In the genomic region with DNA sequence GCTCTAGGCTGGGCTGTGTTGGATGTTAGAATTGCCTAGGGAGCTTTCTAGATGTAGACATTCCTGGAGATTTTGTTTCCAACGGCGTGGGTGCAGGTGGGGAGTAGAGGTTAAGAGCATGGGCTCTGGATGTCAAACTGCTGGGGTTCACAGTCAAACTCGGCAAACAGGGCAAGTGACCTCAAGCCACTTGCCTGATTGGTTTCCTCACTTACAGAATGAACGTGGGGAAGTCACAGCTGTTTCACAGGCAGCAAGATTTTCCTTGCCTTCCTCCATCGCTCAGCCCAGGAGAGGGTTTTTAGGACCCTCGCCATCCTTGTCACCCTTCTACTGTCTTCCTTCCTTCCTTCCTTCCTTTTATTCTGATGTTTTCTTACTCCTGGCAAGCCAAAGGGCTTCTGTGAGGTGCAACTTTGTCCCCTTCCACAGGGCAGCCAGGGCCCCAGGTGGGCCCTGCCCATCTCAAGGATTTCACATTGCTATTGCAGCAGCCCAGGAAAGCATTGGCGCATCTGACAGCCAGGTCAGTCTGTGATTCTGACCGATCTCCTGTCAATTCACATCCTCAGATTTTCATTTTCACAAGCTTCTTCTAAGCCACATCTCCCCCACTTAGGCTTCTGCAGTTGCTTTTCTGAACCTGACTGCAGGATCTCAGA, we compare ENCODE assay signal across 16 cellular contexts. TPM values are rescaled to one million over a fixed set of nuclear protein-coding genes. Genes with fewer than 3 reads are reported as not detected.
DNase-seq lines count a peak whose midpoint lies in the region; ATAC-seq, FAIRE-seq and TF ChIP-seq lines count a peak whose summit lies in the region.
"Had no signal": no experiment of that assay in that cellular context is flagged by ENCODE, and none has a peak within 500 bp of the region (broad histone marks: within the 10 kb centered on the region; RNA-seq: fewer than 3 reads in every experiment).

No MANE protein-coding gene starts in this region.

- H2BK15ac ChIP-seq in H1 (ENCODE audit: low read length): no peak overlapping the region

- H3K27me3 ChIP-seq in H1 (replicated peaks in 1 of 4; ENCODE audit: control insufficient read depth in 3 of 4, extremely low read depth in 1 of 4, insufficient read depth in 3 of 4, low read length in 3 of 4) (peaks cover 6 to 13% (median 9%) of the 10 kb centered on the region in 4 experiments), transverse colon (no peaks in the 10 kb centered on the region)

- H3K27ac Mint-ChIP-seq in activated CD4-positive, alpha-beta T cell treated with anti-CD3 and anti-CD28 coated beads, Interleukin-2, amount 10 ng/mL, durations not matched to agents 7 days and 5 days: peak overlapping the region; percentile 79
- no peak overlapping the region for H3K27ac Mint-ChIP-seq in activated CD4-positive, alpha-beta T cell treated with anti-CD3 and anti-CD28 coated beads for 36 hours
- H3K27ac Mint-ChIP-seq in nephron: peak overlapping the region; percentile 54 to 97 (median 76)
- H3K27ac Mint-ChIP-seq: activated naive CD8-positive, alpha-beta T cell treated with anti-CD3 and anti-CD28 coated beads, Interleukin-2, amount 50 U/mL, for 24 hours had no signal

- peak overlapping the region; percentile 50; the same call in 1 of the 2 replicates for H2BK12ac ChIP-seq in H1 (ENCODE audit: low read depth, low read length)

- no peak overlapping the region for H3K14ac ChIP-seq in H1 (ENCODE audit: insufficient read length)

- no peak overlapping the region for H2BK5ac ChIP-seq in H1 (ENCODE audit: low read depth, low read length)

- WGBS in H1 (ENCODE audit: extremely low coverage in 1 of 2, insufficient coverage in 1 of 2, insufficient read length in 1 of 2, insufficient replicate concordance in 2 of 2, low coverage in 1 of 2, low lambda C conversion rate in 2 of 2, missing lambda C conversion rate in 1 of 2), 2 experiments: 91% methylated on average over 8 of the region's 8 CpGs; no CpG with 5 or more reads in 1 of the 2 experiments
- 40 to 70% methylated on average over 1 to 8 of the region's 8 CpGs for WGBS in transverse colon (ENCODE audit: low coverage in 1 of 2), 2 donors

- no peak overlapping the region for H4K91ac ChIP-seq in H1 (replicated peaks; ENCODE audit: insufficient read length, low read length)

- TF ChIP-seq RAD21 in H1 (IDR thresholded peaks at IDR 0.05 in 1 of 2, conservative IDR thresholded peaks at IDR 0.05 in 1 of 2; ENCODE audit: low read depth in 2 of 2, low read length in 2 of 2): no peak

- no peak overlapping the region for H3K56ac ChIP-seq in H1 (replicated peaks; ENCODE audit: insufficient read length, low read depth, low read length)

- in situ Hi-C loops in transverse colon (cut with MboI; ENCODE audit: low pct_ligation_motif_present in 1 of 4, low pct_unique_long_range_greater_than_20kb in 1 of 4, low sequenced_read_pairs in 3 of 4): loop anchor here (5.0 to 25.0 kb wide), 4 partner anchors 100 to 122 kb away; no protein-coding TSS in a partner anchor

- no peaks in the 10 kb centered on the region for H3K79me1 ChIP-seq in H1 (ENCODE audit: low read depth, low read length)

- H2BK120ac ChIP-seq in H1 (replicated peaks; ENCODE audit: low read depth, low read length): no peak overlapping the region

- no peak overlapping the region for H2AFZ ChIP-seq in H1 (ENCODE audit: low read length)

- POLR2A ChIA-PET in activated CD4-positive, alpha-beta T cell treated with anti-CD3 and anti-CD28 coated beads, Interleukin-2, amount 10 ng/mL, durations not matched to agents 7 days and 5 days (lab: Charles Lee): no interaction called here
- POLR2A ChIA-PET in activated CD4-positive, alpha-beta T cell treated with anti-CD3 and anti-CD28 coated beads for 36 hours (lab: Charles Lee): no interaction called here
- POLR2A ChIA-PET in H1 (lab: Charles Lee; ENCODE audit: partially characterized antibody): interaction anchor here (0.6 to 1.3 kb wide), 4 partner anchors 54 to 251 kb away, joined by 3 to 4 read pairs (median 3); no protein-coding TSS in a partner anchor

- no peak overlapping the region for H3K4ac ChIP-seq in H1 (replicated peaks; ENCODE audit: insufficient read length, low read depth, low read length)

- H3K23ac ChIP-seq in H1 (ENCODE audit: insufficient read length): no peak overlapping the region

- H3K4me3 Mint-ChIP-seq in activated CD4-positive, alpha-beta T cell treated with anti-CD3 and anti-CD28 coated beads, Interleukin-2, amount 10 ng/mL, durations not matched to agents 7 days and 5 days: no peak overlapping the region
- no peak overlapping the region for H3K4me3 Mint-ChIP-seq in activated CD4-positive, alpha-beta T cell treated with anti-CD3 and anti-CD28 coated beads for 36 hours
- H3K4me3 Mint-ChIP-seq in nephron: no peak overlapping the region
- H3K4me3 Mint-ChIP-seq: activated naive CD8-positive, alpha-beta T cell treated with anti-CD3 and anti-CD28 coated beads, Interleukin-2, amount 50 U/mL, for 24 hours had no signal

- no peak for DNase-seq in activated CD4-positive, alpha-beta T cell treated with anti-CD3 and anti-CD28 coated beads, Interleukin-2, amount 10 ng/mL, durations not matched to agents 7 days and 5 days
- DNase-seq in activated CD4-positive, alpha-beta T cell treated with anti-CD3 and anti-CD28 coated beads for 36 hours: no peak
- DNase-seq in H1 (ENCODE audit: low read depth in 1 of 2, low spot score in 2 of 2) (no peak), transverse colon (no peak), SHP77 treated with DMSO at 0.1 percent for 48 hours (lab: John Stamatoyannopoulos, UW) (no peak), OCI-M1 (lab: John Stamatoyannopoulos, UW) (no peak)
- DNase-seq: 8988T; activated CD8-positive, alpha-beta memory T cell treated with anti-CD3 and anti-CD28 coated beads, Interleukin-2, amount 50 U/mL, for 4 hours; activated naive CD8-positive, alpha-beta T cell treated with anti-CD3 and anti-CD28 coated beads, Interleukin-2, amount 50 U/mL, for 24 hours; NCI-H187 treated with DMSO at 0.1 percent for 48 hours; NCI-H524 treated with DMSO at 0.1 percent for 48 hours had no signal

- FAIRE-seq in H1 (lab: Jason Lieb, UNC): no peak
- FAIRE-seq: colon, GM12892 had no signal

- H3K23me2 ChIP-seq in H1 (ENCODE audit: low read depth, low read length): no peaks in the 10 kb centered on the region; the same call in 1 of the 2 replicates

- H4K20me1 ChIP-seq in H1 (replicated peaks in 1 of 2; ENCODE audit: control insufficient read depth in 1 of 2, insufficient read depth in 2 of 2, low read length in 2 of 2): peaks cover 0 to 4% of the 10 kb centered on the region in 2 experiments

- H3K79me2 ChIP-seq in H1 (ENCODE audit: control insufficient read depth in 1 of 2, insufficient read depth in 2 of 2, low read length in 2 of 2): no peaks in the 10 kb centered on the region; a peak in 1 of 4 replicates

- H3K4me1 ChIP-seq in H1 (replicated peaks in 1 of 4; ENCODE audit: control insufficient read depth in 3 of 4, insufficient read depth in 4 of 4, low read length in 3 of 4): peaks cover 6 to 14% (median 10%) of the 10 kb centered on the region in 4 experiments
- H3K4me1 ChIP-seq in transverse colon: peaks cover 3 to 35% (median 12%) of the 10 kb centered on the region in 4 donors

- CTCF ChIA-PET in activated CD4-positive, alpha-beta T cell treated with anti-CD3 and anti-CD28 coated beads, Interleukin-2, amount 10 ng/mL, durations not matched to agents 7 days and 5 days (lab: Charles Lee): interaction anchor here (1.4 kb wide), 1 partner anchor 105 kb away, joined by 4 read pairs; no protein-coding TSS in a partner anchor
- CTCF ChIA-PET in activated CD4-positive, alpha-beta T cell treated with anti-CD3 and anti-CD28 coated beads for 36 hours (lab: Charles Lee): interaction anchor here (0.6 to 7.4 kb wide), 3 partner anchors 104 to 1922 kb away, joined by 3 to 74 read pairs (median 4); no protein-coding TSS in a partner anchor
- CTCF ChIA-PET in H1 (lab: Charles Lee; ENCODE audit: partially characterized antibody): interaction anchor here (2.1 to 4.2 kb wide), 3 partner anchors 51 to 104 kb away, joined by 5 to 51 read pairs (median 16); no protein-coding TSS in a partner anchor

- H3K27me3 Mint-ChIP-seq in activated CD4-positive, alpha-beta T cell treated with anti-CD3 and anti-CD28 coated beads, Interleukin-2, amount 10 ng/mL, durations not matched to agents 7 days and 5 days: peaks cover 32% of the 10 kb centered on the region
- H3K27me3 Mint-ChIP-seq in activated CD4-positive, alpha-beta T cell treated with anti-CD3 and anti-CD28 coated beads for 36 hours: peaks cover 8% of the 10 kb centered on the region
- H3K27me3 Mint-ChIP-seq in nephron (ENCODE audit: low read depth): no peaks in the 10 kb centered on the region

- H3K36me3 Mint-ChIP-seq in activated CD4-positive, alpha-beta T cell treated with anti-CD3 and anti-CD28 coated beads, Interleukin-2, amount 10 ng/mL, durations not matched to agents 7 days and 5 days (ENCODE audit: low read depth): no peaks in the 10 kb centered on the region
- H3K36me3 Mint-ChIP-seq in activated CD4-positive, alpha-beta T cell treated with anti-CD3 and anti-CD28 coated beads for 36 hours (ENCODE audit: low read depth): no peaks in the 10 kb centered on the region
- H3K36me3 Mint-ChIP-seq in nephron (ENCODE audit: low read depth): peaks cover 11% of the 10 kb centered on the region

- H2AK5ac ChIP-seq in H1 (ENCODE audit: low read depth, low read length): no peak overlapping the region

- no peak for TF ChIP-seq CTCF in H1 (IDR thresholded peaks at IDR 0.05; ENCODE audit: control extremely low read depth in 1 of 3, insufficient read depth in 1 of 3, low read depth in 1 of 3, low read length in 3 of 3)
- TF ChIP-seq CTCF in nephron (IDR thresholded peaks at IDR 0.05; ENCODE audit: unreplicated experiment in 3 of 3): no peak
- TF ChIP-seq CTCF in transverse colon (IDR thresholded peaks at IDR 0.05): no peak

- H3K4me1 Mint-ChIP-seq in activated CD4-positive, alpha-beta T cell treated with anti-CD3 and anti-CD28 coated beads, Interleukin-2, amount 10 ng/mL, durations not matched to agents 7 days and 5 days: peaks cover 35% of the 10 kb centered on the region
- H3K4me1 Mint-ChIP-seq in activated CD4-positive, alpha-beta T cell treated with anti-CD3 and anti-CD28 coated beads for 36 hours: peaks cover 20% of the 10 kb centered on the region
- peaks cover 67% of the 10 kb centered on the region for H3K4me1 Mint-ChIP-seq in nephron

- H3K9me3 ChIP-seq in H1 (ENCODE audit: insufficient read depth in 2 of 2, low read depth in 1 of 2, low read length in 1 of 2) (peaks cover 0 to under 1% of the 10 kb centered on the region in 2 experiments; a peak in 1 of 4 replicates), transverse colon (no peaks in the 10 kb centered on the region)

- H3K4me3 ChIP-seq in H1 (ENCODE audit: extremely low read depth in 1 of 4, insufficient read depth in 2 of 4, low read depth in 3 of 4, low read length in 4 of 4) (no peak overlapping the region), transverse colon (no peak overlapping the region)

- intact Hi-C loops in activated CD4-positive, alpha-beta T cell treated with anti-CD3 and anti-CD28 coated beads for 36 hours (cut with DNase I, micrococcal nuclease): no loop called here
- intact Hi-C loops in transverse colon (cut with DNase I; ENCODE audit: low total_unique reads): no loop called here

- H3K9ac ChIP-seq in H1 (replicated peaks in 1 of 4; ENCODE audit: extremely low read depth in 1 of 4, low read depth in 3 of 4, low read length in 3 of 4): no peak overlapping the region

- no peak overlapping the region for H3K4me2 ChIP-seq in H1 (ENCODE audit: insufficient read depth in 1 of 2, low read depth in 2 of 2, low read length in 2 of 2)

- H3K36me3 ChIP-seq in H1 (ENCODE audit: control insufficient read depth in 2 of 4, insufficient read depth in 4 of 4, low read length in 3 of 4) (no peaks in the 10 kb centered on the region), transverse colon (no peaks in the 10 kb centered on the region)

- TF ChIP-seq POLR2A in H1 (IDR thresholded peaks at IDR 0.05; ENCODE audit: control extremely low read depth in 1 of 2, low read depth in 2 of 2, low read length in 2 of 2): no peak
- TF ChIP-seq POLR2A in transverse colon (IDR thresholded peaks at IDR 0.05): no peak

- H2BK20ac ChIP-seq in H1 (ENCODE audit: low read length): no peak overlapping the region

- no peak overlapping the region for H3K18ac ChIP-seq in H1 (ENCODE audit: extremely low read depth, low read length)

- no peak for TF ChIP-seq EP300 in H1 (IDR thresholded peaks at IDR 0.05; ENCODE audit: borderline replicate concordance in 1 of 2, low read depth in 2 of 2, low read length in 2 of 2)
- no peak for TF ChIP-seq EP300 in transverse colon (IDR thresholded peaks at IDR 0.05; ENCODE audit: low read depth)

- H3K27ac ChIP-seq in H1 (ENCODE audit: low read depth, low read length): peak overlapping the region; percentile 38; the same call in 1 of the 2 replicates
- H3K27ac ChIP-seq in transverse colon: peak overlapping the region; percentile 22 to 76 (median 54)

- no peak overlapping the region for H4K5ac ChIP-seq in H1 (ENCODE audit: insufficient read length, low read depth, low read length)

- ATAC-seq in activated CD4-positive, alpha-beta T cell treated with anti-CD3 and anti-CD28 coated beads for 36 hours: no peak
- ATAC-seq in HG02885 (IDR thresholded peaks at IDR 0.05; ENCODE audit: poor library complexity, unreplicated experiment): no peak
- ATAC-seq: activated naive CD8-positive, alpha-beta T cell treated with anti-CD3 and anti-CD28 coated beads, Interleukin-2, amount 50 U/mL, for 24 hours; Panc1 had no signal

- peak overlapping the region; percentile 4; the same call in 1 of the 2 replicates for H4K8ac ChIP-seq in H1 (ENCODE audit: extremely low read depth, insufficient read depth, low read length)

- no peaks in the 10 kb centered on the region for H3K9me3 Mint-ChIP-seq in activated CD4-positive, alpha-beta T cell treated with anti-CD3 and anti-CD28 coated beads, Interleukin-2, amount 10 ng/mL, durations not matched to agents 7 days and 5 days
- no peaks in the 10 kb centered on the region for H3K9me3 Mint-ChIP-seq in activated CD4-positive, alpha-beta T cell treated with anti-CD3 and anti-CD28 coated beads for 36 hours (ENCODE audit: low read depth)
- H3K9me3 Mint-ChIP-seq in nephron: peaks cover 9% of the 10 kb centered on the region
- H3K9me3 Mint-ChIP-seq: activated naive CD8-positive, alpha-beta T cell treated with anti-CD3 and anti-CD28 coated beads, Interleukin-2, amount 50 U/mL, for 24 hours had no signal

RNA-seq across cellular contexts. Expression of a gene that starts 7.0 kb away (rescaled TPM):
- total RNA-seq in activated CD4-positive, alpha-beta T cell treated with anti-CD3 and anti-CD28 coated beads, Interleukin-2, amount 10 ng/mL, durations not matched to agents 7 days and 5 days: under 1 TPM; 0.07 to 0.15 TPM
- total RNA-seq in activated CD4-positive, alpha-beta T cell treated with anti-CD3 and anti-CD28 coated beads for 36 hours: under 1 TPM; 0.14 to 0.33 TPM
- 1.9 TPM in 2 replicates for total RNA-seq in H1 (2021; fragmentation: NEBNext Ultra II Directional; extraction: Animal tissue kit (Norgen Biotek cat#: 25700))
- 0.57 and 0.96 TPM in 2 replicates for polyA plus RNA-seq in H1 (2011; rRNA removed)
- 0.65 TPM for polyA plus RNA-seq in H1 (2011; cell fraction: cytosol; rRNA removed)
- polyA plus RNA-seq in H1 (2011; cell fraction: nucleus; rRNA removed): 1.4 TPM
- 1.6 to 2.4 TPM (median 2.0 TPM) in 4 replicates for polyA plus RNA-seq in H1 (2012, experiment 1 of 2)
- polyA plus RNA-seq in H1 (2012, experiment 2 of 2): 1.4 TPM
- 2.3 TPM for polyA plus RNA-seq in H1 (2013, experiment 1 of 2)
- 2.8 TPM for polyA plus RNA-seq in H1 (2013, experiment 2 of 2)
- polyA minus RNA-seq in H1 (2011; rRNA and poly(A)+ RNA removed): 0.76 TPM in 2 replicates
- 0.59 TPM for polyA minus RNA-seq in H1 (2011; cell fraction: cytosol; rRNA and poly(A)+ RNA removed)
- polyA minus RNA-seq in H1 (2011; cell fraction: nucleus; rRNA and poly(A)+ RNA removed): 0.70 TPM
- 1 to 10 TPM; 1.3 to 6.0 (median 2.5) TPM for total RNA-seq in transverse colon

RNA-seq across cellular contexts. Expression of a gene that starts 56.9 kb away (rescaled TPM):
- total RNA-seq in activated CD4-positive, alpha-beta T cell treated with anti-CD3 and anti-CD28 coated beads, Interleukin-2, amount 10 ng/mL, durations not matched to agents 7 days and 5 days: 1 to 10 TPM; 5.1 to 5.4 TPM
- total RNA-seq in activated CD4-positive, alpha-beta T cell treated with anti-CD3 and anti-CD28 coated beads for 36 hours: 1 to 10 TPM; 2.3 to 3.2 TPM
- total RNA-seq in H1 (2021; fragmentation: NEBNext Ultra II Directional; extraction: Animal tissue kit (Norgen Biotek cat#: 25700)): 9.4 and 11.7 TPM in 2 replicates
- polyA plus RNA-seq in H1 (2011; rRNA removed): 2.6 and 4.8 TPM in 2 replicates
- 19.3 TPM for polyA plus RNA-seq in H1 (2011; cell fraction: cytosol; rRNA removed)
- 1.8 TPM for polyA plus RNA-seq in H1 (2011; cell fraction: nucleus; rRNA removed)
- polyA plus RNA-seq in H1 (2012, experiment 1 of 2): 20.7 to 45.6 TPM (median 28.5 TPM) in 4 replicates
- 5.4 TPM for polyA plus RNA-seq in H1 (2012, experiment 2 of 2)
- 27.9 TPM for polyA plus RNA-seq in H1 (2013, experiment 1 of 2)
- 28.3 TPM for polyA plus RNA-seq in H1 (2013, experiment 2 of 2)
- 0.95 and 1.9 TPM in 2 replicates for polyA minus RNA-seq in H1 (2011; rRNA and poly(A)+ RNA removed)
- polyA minus RNA-seq in H1 (2011; cell fraction: cytosol; rRNA and poly(A)+ RNA removed): 3.4 TPM
- polyA minus RNA-seq in H1 (2011; cell fraction: nucleus; rRNA and poly(A)+ RNA removed): 3.9 TPM
- total RNA-seq in transverse colon: 10 to 100 TPM in 1 of 4 donors, 1 to 10 TPM in 1, under 1 TPM in 1, not detected in 1; 1.00 to 15.2 (median 8.1) TPM
